8 cellular contexts compared by ENCODE assay signal in the genomic region with DNA sequence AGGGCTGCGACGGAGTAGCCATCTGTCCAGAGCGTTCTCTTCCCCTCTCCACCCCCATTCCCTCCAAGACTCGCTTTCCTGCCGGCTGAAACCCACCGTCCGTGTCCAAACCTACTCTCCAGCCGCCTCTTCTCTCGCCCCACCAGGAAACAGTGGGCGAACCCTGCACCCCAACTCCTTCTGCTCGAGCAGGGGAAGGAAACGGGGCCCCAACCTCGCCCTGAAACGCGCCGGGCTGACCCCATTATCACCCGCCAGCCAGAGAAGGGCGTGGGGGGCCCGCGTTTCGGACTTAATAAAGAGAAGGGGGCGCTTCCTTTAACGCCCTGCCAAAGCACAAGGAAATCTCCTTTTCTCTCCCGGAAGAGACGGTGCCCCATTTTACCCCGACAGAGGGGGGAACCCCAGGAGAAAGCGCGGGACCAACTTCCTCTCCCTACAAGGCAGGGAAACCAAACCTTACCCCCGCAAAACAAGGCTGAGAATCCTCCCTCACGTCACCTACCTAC. TPM values are rescaled to one million over a fixed set of nuclear protein-coding genes. Genes with fewer than 3 reads are reported as not detected.
DNase-seq lines count a peak whose midpoint lies in the region; TF ChIP-seq lines count a peak whose summit lies in the region.

No MANE protein-coding gene starts in this region.

- H3K36me3 ChIP-seq in HEK293 (ENCODE audit: control insufficient read depth in 2 of 2, insufficient read depth in 1 of 2, low read length in 2 of 2) (peaks cover 5 to 36% of the 10 kb centered on the region in 2 experiments; a peak in 1 of 3 replicates), ectodermal cell (ENCODE audit: control insufficient read depth, insufficient read depth, low read length) (no peaks in the 10 kb centered on the region), muscle layer of colon (ENCODE audit: insufficient read depth, low read length) (peaks cover 5% of the 10 kb centered on the region), thymus (ENCODE audit: control insufficient read depth, insufficient read depth) (peaks cover 12% of the 10 kb centered on the region)

- H3K4me3 ChIP-seq in HEK293 (ENCODE audit: low read depth, low read length) (peak overlapping the region; percentile 74), ectodermal cell (ENCODE audit: insufficient read depth, low read depth, low read length) (peak overlapping the region; percentile 99), muscle layer of colon (ENCODE audit: low read depth in 1 of 2, low read length in 2 of 2) (peak overlapping the region; percentile 84), thymus (ENCODE audit: low read length) (peak overlapping the region; percentile 99)

- TF ChIP-seq CTCF in 22Rv1 (IDR thresholded peaks at IDR 0.05) (no peak), HEK293 (tag by site-specific recombination; IDR thresholded peaks at IDR 0.05) (no peak)

- no peaks in the 10 kb centered on the region for H3K9me3 ChIP-seq in HEK293 (ENCODE audit: control insufficient read depth, insufficient read depth, low read depth, low read length)
- H3K9me3 ChIP-seq in ectodermal cell (ENCODE audit: control insufficient read depth, low read length), result no peaks in the 10 kb centered on the region
- H3K9me3 ChIP-seq in muscle layer of colon (ENCODE audit: low read length), result no peaks in the 10 kb centered on the region
- H3K9me3 ChIP-seq in thymus (ENCODE audit: control insufficient read depth), result no peaks in the 10 kb centered on the region

- 0% methylated on average over 30 of the region's 30 CpGs for WGBS in ectodermal cell, 2 experiments
- under 1% methylated on average over 30 of the region's 30 CpGs for WGBS in thymus

- no peaks in the 10 kb centered on the region for H3K27me3 ChIP-seq in ectodermal cell (ENCODE audit: control insufficient read depth, insufficient read depth, low read length, poor library complexity, severe bottlenecking)
- H3K27me3 ChIP-seq in muscle layer of colon (ENCODE audit: control insufficient read depth in 1 of 2, insufficient read depth in 2 of 2, low read length in 2 of 2), result no peaks in the 10 kb centered on the region
- no peaks in the 10 kb centered on the region for H3K27me3 ChIP-seq in thymus (ENCODE audit: control insufficient read depth, insufficient read depth)

- POLR2A ChIA-PET in HEK293 (lab: Yijun Ruan, JAX), result interaction anchor here (1.5 to 3.4 kb wide), 3 partner anchors 12 to 21 kb away, joined by 7 to 86 read pairs (median 8); a partner anchor contains a TSS

- H3K27ac ChIP-seq in 22Rv1 (peak overlapping the region; percentile 100), HEK293 (ENCODE audit: extremely low read depth, low read depth, low read length) (peak overlapping the region; percentile 100), ectodermal cell (ENCODE audit: insufficient read depth, low read depth, low read length, poor library complexity, severe bottlenecking) (peak overlapping the region; percentile 98), muscle layer of colon (ENCODE audit: low read depth, low read length) (peak overlapping the region; percentile 100), thymus (ENCODE audit: low read depth) (peak overlapping the region; percentile 100)

- peak overlapping the region; percentile 99 for H3K9ac ChIP-seq in muscle layer of colon (ENCODE audit: low read length)

- CTCF ChIA-PET in HEK293 (lab: Yijun Ruan, JAX), result interaction anchor here (0.6 to 1.1 kb wide), 2 partner anchors 31 to 165 kb away, joined by 4 to 5 read pairs; no protein-coding TSS in a partner anchor

- H3K4me1 ChIP-seq in HEK293 (ENCODE audit: control insufficient read depth, insufficient read depth, low read length) (peaks cover 37% of the 10 kb centered on the region), ectodermal cell (ENCODE audit: control insufficient read depth, insufficient read depth, low read length) (peaks cover 22% of the 10 kb centered on the region), muscle layer of colon (ENCODE audit: insufficient read depth, low read length) (peaks cover 43% of the 10 kb centered on the region), thymus (ENCODE audit: control insufficient read depth, insufficient read depth, low read length) (peaks cover 22% of the 10 kb centered on the region)

- peak; percentile 62 for DNase-seq in activated CD4-positive, alpha-beta T cell treated with anti-CD3 and anti-CD28 coated beads for 48 hours
- DNase-seq in SKM-1 (lab: John Stamatoyannopoulos, UW; ENCODE audit: unreplicated experiment) (no peak), NCI-H1930 (lab: John Stamatoyannopoulos, UW) (no peak)

TF ChIP-seq in HEK293, 187 proteins besides CTCF, POLR2A, EP300 and RAD21 (continues in another document):
- TF ChIP-seq GLIS2 (tag by site-specific recombination; IDR thresholded peaks at IDR 0.05) (peak; percentile 47; the same call in 1 of the 2 replicates), KLF1 (tag by site-specific recombination; IDR thresholded peaks at IDR 0.05) (peak; percentile 41; the same call in 1 of the 2 replicates), KLF8 (tag by site-specific recombination; IDR thresholded peaks at IDR 0.05) (peak; percentile 36; the same call in 1 of the 2 replicates), ZNF354C (tag by site-specific recombination; IDR thresholded peaks at IDR 0.05; ENCODE audit: borderline replicate concordance, low read depth) (no peak)
- TF ChIP-seq, protein P1, sequence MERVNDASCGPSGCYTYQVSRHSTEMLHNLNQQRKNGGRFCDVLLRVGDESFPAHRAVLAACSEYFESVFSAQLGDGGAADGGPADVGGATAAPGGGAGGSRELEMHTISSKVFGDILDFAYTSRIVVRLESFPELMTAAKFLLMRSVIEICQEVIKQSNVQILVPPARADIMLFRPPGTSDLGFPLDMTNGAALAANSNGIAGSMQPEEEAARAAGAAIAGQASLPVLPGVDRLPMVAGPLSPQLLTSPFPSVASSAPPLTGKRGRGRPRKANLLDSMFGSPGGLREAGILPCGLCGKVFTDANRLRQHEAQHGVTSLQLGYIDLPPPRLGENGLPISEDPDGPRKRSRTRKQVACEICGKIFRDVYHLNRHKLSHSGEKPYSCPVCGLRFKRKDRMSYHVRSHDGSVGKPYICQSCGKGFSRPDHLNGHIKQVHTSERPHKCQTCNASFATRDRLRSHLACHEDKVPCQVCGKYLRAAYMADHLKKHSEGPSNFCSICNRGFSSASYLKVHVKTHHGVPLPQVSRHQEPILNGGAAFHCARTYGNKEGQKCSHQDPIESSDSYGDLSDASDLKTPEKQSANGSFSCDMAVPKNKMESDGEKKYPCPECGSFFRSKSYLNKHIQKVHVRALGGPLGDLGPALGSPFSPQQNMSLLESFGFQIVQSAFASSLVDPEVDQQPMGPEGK (tag by site-specific recombination; IDR thresholded peaks at IDR 0.05), result peak; percentile 36; the same call in 1 of the 2 replicates
- TF ChIP-seq, protein P2, sequence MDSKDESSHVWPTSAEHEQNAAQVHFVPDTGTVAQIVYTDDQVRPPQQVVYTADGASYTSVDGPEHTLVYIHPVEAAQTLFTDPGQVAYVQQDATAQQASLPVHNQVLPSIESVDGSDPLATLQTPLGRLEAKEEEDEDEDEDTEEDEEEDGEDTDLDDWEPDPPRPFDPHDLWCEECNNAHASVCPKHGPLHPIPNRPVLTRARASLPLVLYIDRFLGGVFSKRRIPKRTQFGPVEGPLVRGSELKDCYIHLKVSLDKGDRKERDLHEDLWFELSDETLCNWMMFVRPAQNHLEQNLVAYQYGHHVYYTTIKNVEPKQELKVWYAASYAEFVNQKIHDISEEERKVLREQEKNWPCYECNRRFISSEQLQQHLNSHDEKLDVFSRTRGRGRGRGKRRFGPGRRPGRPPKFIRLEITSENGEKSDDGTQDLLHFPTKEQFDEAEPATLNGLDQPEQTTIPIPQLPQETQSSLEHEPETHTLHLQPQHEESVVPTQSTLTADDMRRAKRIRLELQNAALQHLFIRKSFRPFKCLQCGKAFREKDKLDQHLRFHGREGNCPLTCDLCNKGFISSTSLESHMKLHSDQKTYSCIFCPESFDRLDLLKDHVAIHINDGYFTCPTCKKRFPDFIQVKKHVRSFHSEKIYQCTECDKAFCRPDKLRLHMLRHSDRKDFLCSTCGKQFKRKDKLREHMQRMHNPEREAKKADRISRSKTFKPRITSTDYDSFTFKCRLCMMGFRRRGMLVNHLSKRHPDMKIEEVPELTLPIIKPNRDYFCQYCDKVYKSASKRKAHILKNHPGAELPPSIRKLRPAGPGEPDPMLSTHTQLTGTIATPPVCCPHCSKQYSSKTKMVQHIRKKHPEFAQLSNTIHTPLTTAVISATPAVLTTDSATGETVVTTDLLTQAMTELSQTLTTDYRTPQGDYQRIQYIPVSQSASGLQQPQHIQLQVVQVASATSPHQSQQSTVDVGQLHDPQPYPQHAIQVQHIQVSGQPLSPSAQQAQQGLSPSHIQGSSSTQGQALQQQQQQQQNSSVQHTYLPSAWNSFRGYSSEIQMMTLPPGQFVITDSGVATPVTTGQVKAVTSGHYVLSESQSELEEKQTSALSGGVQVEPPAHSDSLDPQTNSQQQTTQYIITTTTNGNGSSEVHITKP (tag by site-specific recombination; IDR thresholded peaks at IDR 0.05), result 0 out of 2 replicates have a peak, but pooled peaks have one; percentile 25
- TF ChIP-seq, protein P3, sequence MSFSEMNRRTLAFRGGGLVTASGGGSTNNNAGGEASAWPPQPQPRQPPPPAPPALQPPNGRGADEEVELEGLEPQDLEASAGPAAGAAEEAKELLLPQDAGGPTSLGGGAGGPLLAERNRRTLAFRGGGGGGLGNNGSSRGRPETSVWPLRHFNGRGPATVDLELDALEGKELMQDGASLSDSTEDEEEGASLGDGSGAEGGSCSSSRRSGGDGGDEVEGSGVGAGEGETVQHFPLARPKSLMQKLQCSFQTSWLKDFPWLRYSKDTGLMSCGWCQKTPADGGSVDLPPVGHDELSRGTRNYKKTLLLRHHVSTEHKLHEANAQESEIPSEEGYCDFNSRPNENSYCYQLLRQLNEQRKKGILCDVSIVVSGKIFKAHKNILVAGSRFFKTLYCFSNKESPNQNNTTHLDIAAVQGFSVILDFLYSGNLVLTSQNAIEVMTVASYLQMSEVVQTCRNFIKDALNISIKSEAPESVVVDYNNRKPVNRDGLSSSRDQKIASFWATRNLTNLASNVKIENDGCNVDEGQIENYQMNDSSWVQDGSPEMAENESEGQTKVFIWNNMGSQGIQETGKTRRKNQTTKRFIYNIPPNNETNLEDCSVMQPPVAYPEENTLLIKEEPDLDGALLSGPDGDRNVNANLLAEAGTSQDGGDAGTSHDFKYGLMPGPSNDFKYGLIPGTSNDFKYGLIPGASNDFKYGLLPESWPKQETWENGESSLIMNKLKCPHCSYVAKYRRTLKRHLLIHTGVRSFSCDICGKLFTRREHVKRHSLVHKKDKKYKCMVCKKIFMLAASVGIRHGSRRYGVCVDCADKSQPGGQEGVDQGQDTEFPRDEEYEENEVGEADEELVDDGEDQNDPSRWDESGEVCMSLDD (tag by site-specific recombination; IDR thresholded peaks at IDR 0.05), result peak; percentile 77

RNA-seq across cellular contexts. Expression of a gene that starts 2.4 kb away (rescaled TPM):
- 37.9 TPM for polyA plus RNA-seq in ectodermal cell (2013, experiment 1 of 4)
- 54.9 TPM for polyA plus RNA-seq in ectodermal cell (2013, experiment 2 of 4)
- polyA plus RNA-seq in ectodermal cell (2013, experiment 3 of 4), result 24.5 TPM
- polyA plus RNA-seq in ectodermal cell (2013, experiment 4 of 4), result 23.8 TPM
- polyA plus RNA-seq in thymus, result 14.3 TPM

RNA-seq across cellular contexts. Expression of a gene that starts 19.5 kb away (rescaled TPM):
- 289 TPM for polyA plus RNA-seq in ectodermal cell (2013, experiment 1 of 4)
- polyA plus RNA-seq in ectodermal cell (2013, experiment 2 of 4), result 274 TPM
- 187 TPM for polyA plus RNA-seq in ectodermal cell (2013, experiment 3 of 4)
- 206 TPM for polyA plus RNA-seq in ectodermal cell (2013, experiment 4 of 4)
- polyA plus RNA-seq in thymus, result 40.5 TPM
